Comparison of ENCODE assay signal across 1 cellular context in genomic region chr17:7583253-7584109, GRCh38.
TF ChIP-seq lines count a peak whose summit lies in the region.

Gene MPDU1, plus strand, starts transcription at chr17:7583852. Its CDS starts 11 bp downstream, at chr17:7583863.

TF ChIP-seq in K562, 482 proteins besides CTCF, POLR2A, EP300 and RAD21 (continued from another document and continues in another):
- TF ChIP-seq ZNF511 (CRISPR knock-in tag; IDR thresholded peaks at IDR 0.05) (peak; percentile 39; the same call in 1 of the 2 replicates), STAT6 (CRISPR knock-in tag; IDR thresholded peaks at IDR 0.05) (no peak), NCOA2 (IDR thresholded peaks at IDR 0.05; ENCODE audit: partially characterized antibody in 2 of 2) (peak in 1 of 2 experiments; percentile 79), DDX20 (tag; IDR thresholded peaks at IDR 0.05; ENCODE audit: low read depth) (no peak), ZNF134 (CRISPR knock-in tag; conservative IDR thresholded peaks at IDR 0.05) (no peak), E2F3 (CRISPR knock-in tag; IDR thresholded peaks at IDR 0.05) (0 out of 2 replicates have a peak, but pooled peaks have one; percentile 34), PKNOX1 (IDR thresholded peaks at IDR 0.05) (peak; percentile 48), ZNF212 (CRISPR knock-in tag; IDR thresholded peaks at IDR 0.05) (no peak), VEZF1 (CRISPR knock-in tag; IDR thresholded peaks at IDR 0.05) (peak; percentile 78), CXXC5 (CRISPR knock-in tag; IDR thresholded peaks at IDR 0.05) (peak; percentile 75), TAF15 (IDR thresholded peaks at IDR 0.05; ENCODE audit: low read depth, low read length) (no peak), ATF2 (CRISPR knock-in tag; IDR thresholded peaks at IDR 0.05) (no peak), XRCC4 (IDR thresholded peaks at IDR 0.05; ENCODE audit: extremely low read depth, insufficient read depth, insufficient read length) (no peak), E2F1 (CRISPR knock-in tag; IDR thresholded peaks at IDR 0.05) (peak; percentile 86), CHD2 (IDR thresholded peaks at IDR 0.05; ENCODE audit: low read depth, low read length) (no peak), MTA3 (IDR thresholded peaks at IDR 0.05; ENCODE audit: borderline replicate concordance) (no peak; the same call in 1 of the 2 replicates), ZNF175 (CRISPR knock-in tag; IDR thresholded peaks at IDR 0.05; ENCODE audit: low read depth) (peak; percentile 49), ELF2 (CRISPR knock-in tag; IDR thresholded peaks at IDR 0.05) (peak; percentile 94), FOSL1 (tag; conservative IDR thresholded peaks at IDR 0.05) (no peak), MEIS2 (IDR thresholded peaks at IDR 0.05; ENCODE audit: partially characterized antibody) (peak; percentile 88), JUND (IDR thresholded peaks at IDR 0.05; ENCODE audit: borderline replicate concordance, low read depth, low read length) (peak; percentile 46), JUND (tag; IDR thresholded peaks at IDR 0.05; ENCODE audit: borderline replicate concordance, low read depth, low read length) (no peak; the same call in 1 of the 3 replicates), KDM4B (IDR thresholded peaks at IDR 0.05; ENCODE audit: borderline replicate concordance in 2 of 2, low read depth in 1 of 2) (peak in 1 of 2 experiments; percentile 58; a peak in 1 of 4 replicates), ZNF395 (CRISPR knock-in tag; IDR thresholded peaks at IDR 0.05) (peak; percentile 95), POLR3G (IDR thresholded peaks at IDR 0.05; ENCODE audit: extremely low read depth, insufficient read length, insufficient replicate concordance) (no peak), RBFOX2 (IDR thresholded peaks at IDR 0.05; ENCODE audit: low read depth, low read length) (peak; percentile 90), CHD4 (IDR thresholded peaks at IDR 0.05; ENCODE audit: insufficient read depth, insufficient replicate concordance, low read depth, low read length, poor library complexity, severe bottlenecking) (no peak), TSC22D4 (tag; IDR thresholded peaks at IDR 0.05) (no peak), ILK (tag; IDR thresholded peaks at IDR 0.05; ENCODE audit: borderline replicate concordance, low read depth) (no peak), MNT (conservative IDR thresholded peaks at IDR 0.05) (peak; percentile 92 to 95), NR1H2 (CRISPR knock-in tag; IDR thresholded peaks at IDR 0.05) (0 out of 2 replicates have a peak, but pooled peaks have one; percentile 26), AFF1 (IDR thresholded peaks at IDR 0.05; ENCODE audit: low read depth in 1 of 2, partially characterized antibody in 2 of 2) (peak in 1 of 2 experiments; percentile 98), HSF4 (CRISPR knock-in tag; IDR thresholded peaks at IDR 0.05; ENCODE audit: borderline replicate concordance) (no peak), BHLHE40 (IDR thresholded peaks at IDR 0.05; ENCODE audit: low read length) (peak; percentile 72), KAT8 (IDR thresholded peaks at IDR 0.05; ENCODE audit: low read depth) (no peak), CSDE1 (IDR thresholded peaks at IDR 0.05) (peak; percentile 49 to 88; a peak in 2 of 4 replicates), ZC3H4 (CRISPR knock-in tag; IDR thresholded peaks at IDR 0.05; ENCODE audit: borderline replicate concordance) (no peak), SAFB (IDR thresholded peaks at IDR 0.05; ENCODE audit: borderline replicate concordance, low read depth, low read length) (no peak), GTF2E2 (tag; IDR thresholded peaks at IDR 0.05) (peak; percentile 98), TCFL5 (CRISPR knock-in tag; conservative IDR thresholded peaks at IDR 0.05) (no peak), POLR3A (IDR thresholded peaks at IDR 0.05; ENCODE audit: borderline replicate concordance, extremely low read depth, insufficient read depth, insufficient read length) (no peak), FOXJ2 (tag; IDR thresholded peaks at IDR 0.05) (0 out of 2 replicates have a peak, but pooled peaks have one; percentile 57), ETS1 (conservative IDR thresholded peaks at IDR 0.05; ENCODE audit: control insufficient read depth, low read depth, low read length) (no peak; the same call in 1 of the 2 replicates), CREM (IDR thresholded peaks at IDR 0.05; ENCODE audit: low read depth) (peak; percentile 85), NCOA4 (IDR thresholded peaks at IDR 0.05; ENCODE audit: partially characterized antibody) (no peak), SRSF3 (IDR thresholded peaks at IDR 0.05; ENCODE audit: insufficient read depth, low read length) (no peak), MLX (CRISPR knock-in tag; conservative IDR thresholded peaks at IDR 0.05) (no peak), ETV1 (tag; conservative IDR thresholded peaks at IDR 0.05; ENCODE audit: low read depth) (no peak; the same call in none of the 2 replicates), CBFA2T3 (IDR thresholded peaks at IDR 0.05) (no peak)
